In the genomic region with DNA sequence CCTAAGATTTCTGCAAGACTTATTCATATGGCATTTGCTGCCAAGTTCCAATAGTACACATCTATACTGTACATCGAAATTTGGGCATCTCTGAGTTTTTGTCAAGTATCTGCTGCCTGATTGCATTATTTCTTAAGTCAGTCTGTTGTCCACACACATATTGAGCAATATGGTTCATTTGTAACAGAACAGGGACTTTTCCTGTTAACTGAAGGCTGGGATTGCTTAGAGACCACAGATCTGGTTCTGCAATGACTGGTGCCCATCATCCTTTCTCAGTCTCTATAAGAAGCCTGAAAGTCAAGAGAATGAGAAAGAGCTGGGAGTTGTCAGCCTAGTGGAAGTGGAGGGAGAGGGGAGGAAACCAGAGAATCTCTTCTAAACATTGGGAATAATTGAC, we compare ENCODE assay signal across 20 cellular contexts. TPM values are rescaled to one million over a fixed set of nuclear protein-coding genes. Genes with fewer than 3 reads are reported as not detected.
DNase-seq lines count a peak whose midpoint lies in the region; ATAC-seq and TF ChIP-seq lines count a peak whose summit lies in the region.
"Had no signal": no experiment of that assay in that cellular context is flagged by ENCODE, and none has a peak within 500 bp of the region (broad histone marks: within the 10 kb centered on the region; RNA-seq: fewer than 3 reads in every experiment).

No MANE protein-coding gene starts in this region.

- TF ChIP-seq CTCF in neutrophil (IDR thresholded peaks at IDR 0.05) (no peak), progenitor cell of endocrine pancreas (IDR thresholded peaks at IDR 0.05; ENCODE audit: unreplicated experiment) (no peak), HFFc6 (IDR thresholded peaks at IDR 0.05) (no peak)

- no peaks in the 10 kb centered on the region for H3K9me3 Mint-ChIP-seq in progenitor cell of endocrine pancreas (ENCODE audit: low read depth)
- no peaks in the 10 kb centered on the region for H3K9me3 Mint-ChIP-seq in HFFc6
- H3K9me3 Mint-ChIP-seq: GM23338 had no signal

- H3K27ac ChIP-seq in neutrophil, result peak overlapping the region; percentile 71
- H3K27ac ChIP-seq: 22Rv1, BLaER1, Peyer's patch had no signal

- no peak overlapping the region for H3K27ac Mint-ChIP-seq in progenitor cell of endocrine pancreas
- H3K27ac Mint-ChIP-seq in HFFc6, result no peak overlapping the region
- H3K27ac Mint-ChIP-seq: GM23338 had no signal

- no peaks in the 10 kb centered on the region for H3K36me3 Mint-ChIP-seq in progenitor cell of endocrine pancreas (ENCODE audit: insufficient read depth)
- no peaks in the 10 kb centered on the region for H3K36me3 Mint-ChIP-seq in HFFc6 (ENCODE audit: low read depth)

- no peaks in the 10 kb centered on the region for H3K36me3 ChIP-seq in neutrophil
- H3K36me3 ChIP-seq: BLaER1, Peyer's patch had no signal

- H3K27me3 Mint-ChIP-seq in progenitor cell of endocrine pancreas (no peaks in the 10 kb centered on the region), HFFc6 (ENCODE audit: insufficient read depth) (no peaks in the 10 kb centered on the region; the same call in 1 of the 2 replicates)

- no peaks in the 10 kb centered on the region for H3K27me3 ChIP-seq in neutrophil
- H3K27me3 ChIP-seq: BLaER1, Peyer's patch had no signal

- H3K9me3 ChIP-seq in neutrophil, result no peaks in the 10 kb centered on the region
- H3K9me3 ChIP-seq: BLaER1, Peyer's patch had no signal

- peak; percentile 48 for ATAC-seq in HG02610 (IDR thresholded peaks at IDR 0.05; ENCODE audit: unreplicated experiment)
- ATAC-seq: GM23338 had no signal

- H3K4me3 Mint-ChIP-seq in progenitor cell of endocrine pancreas (ENCODE audit: low read depth) (no peak overlapping the region), HFFc6 (no peak overlapping the region)
- H3K4me3 Mint-ChIP-seq: GM23338 had no signal

- H3K4me1 Mint-ChIP-seq in progenitor cell of endocrine pancreas (ENCODE audit: low read depth) (no peaks in the 10 kb centered on the region), HFFc6 (ENCODE audit: low read depth) (no peaks in the 10 kb centered on the region)
- H3K4me1 Mint-ChIP-seq: GM23338 had no signal

- DNase-seq in NOMO-1 (lab: John Stamatoyannopoulos, UW; ENCODE audit: unreplicated experiment in 2 of 2) (peak; percentile 36 to 69), NOMO-1 treated with dmso at 0.1 percent for 144 hours (lab: John Stamatoyannopoulos, UW; ENCODE audit: unreplicated experiment) (no peak), MV-4-11 (lab: John Stamatoyannopoulos, UW) (peak; percentile 90), progenitor cell of endocrine pancreas (ENCODE audit: low spot score, unreplicated experiment) (no peak), COLO829 (ENCODE audit: low spot score) (no peak), HFFc6 (no peak)
- DNase-seq: COR-L47, DMS153, EL, NCI-H1092, NCI-H1694 treated with DMSO at 0.1 percent for 48 hours, NCI-H345, NCI-H69, Peyer's patch, Right ventricle myocardium superior had no signal

- H3K4me1 ChIP-seq in neutrophil (ENCODE audit: control insufficient read depth in 1 of 2, insufficient read depth in 1 of 2, low read depth in 1 of 2, low read length in 1 of 2), result peaks cover 53% of the 10 kb centered on the region in 2 experiments
- H3K4me1 ChIP-seq: Peyer's patch had no signal

- H3K4me3 ChIP-seq in neutrophil (ENCODE audit: low read depth in 1 of 2, low read length in 1 of 2), result no peak overlapping the region
- H3K4me3 ChIP-seq: BLaER1, GM23338, Peyer's patch had no signal

RNA-seq across cellular contexts. Expression of a gene that starts 22.5 kb away (rescaled TPM):
- total RNA-seq in progenitor cell of endocrine pancreas, result 58.4 and 64.8 TPM in 2 replicates
- 10 to 100 TPM; 52.7 to 66.3 (median 54.9) TPM for total RNA-seq in HFFc6 (2021; fragmentation: NEBNext Ultra II Directional; extraction: Animal tissue kit (Norgen Biotek cat#: 25700))

Comparison
In these comparisons a context has a peak if more than half of its experiments do, and no peak if none do; other contexts are left out.
1. DNase-seq: peak in NOMO-1 (2 of 2) and MV-4-11 (single experiment); none in NOMO-1 treated with dmso at 0.1 percent for 144 hours (single experiment), progenitor cell of endocrine pancreas (single experiment), COLO829 (single experiment) and HFFc6 (single experiment).